Comparison of ENCODE assay signal across 9 cellular contexts in genomic region chr5:173613433-173614144, GRCh38. TPM values are rescaled to one million over a fixed set of nuclear protein-coding genes. Genes with fewer than 3 reads are reported as not detected.
A peak's percentile ranks its signal among the peaks of the same experiment; 100 is the strongest.
DNase-seq lines count a peak whose midpoint lies in the region; ATAC-seq and TF ChIP-seq lines count a peak whose summit lies in the region.
"Had no signal": no experiment of that assay in that cellular context is flagged by ENCODE, and none has a peak within 500 bp of the region (broad histone marks: within the 10 kb centered on the region; RNA-seq: fewer than 3 reads in every experiment).

No MANE protein-coding gene starts in this region.

- no peak for ATAC-seq in CD4-positive, alpha-beta T cell (ENCODE audit: poor library complexity)
- ATAC-seq in GM21717 (IDR thresholded peaks at IDR 0.05; ENCODE audit: unreplicated experiment): no peak

- intact Hi-C loops in CD4-positive, alpha-beta T cell (cut with DNase I, micrococcal nuclease): loop anchor here in 1 of 2 experiments (10.0 kb wide), 2 partner anchors 629 to 919 kb away; partner anchors contain the start of gene ATP6V0E1

- TF ChIP-seq CTCF in CD4-positive, alpha-beta T cell (IDR thresholded peaks at IDR 0.05): no peak
- TF ChIP-seq CTCF in HFF-Myc (IDR thresholded peaks at IDR 0.05; ENCODE audit: low read depth, low read length, missing control alignments) (no peak), brain (conservative IDR thresholded peaks at IDR 0.05) (no peak), nephron progenitor cell (IDR thresholded peaks at IDR 0.05) (no peak), RWPE1 (conservative IDR thresholded peaks at IDR 0.05; ENCODE audit: low read depth) (no peak)

- H3K27me3 Mint-ChIP-seq in CD4-positive, alpha-beta T cell: no peaks in the 10 kb centered on the region
- H3K27me3 Mint-ChIP-seq in brain (peaks cover 6% of the 10 kb centered on the region), nephron progenitor cell (ENCODE audit: low read depth, poor library complexity) (no peaks in the 10 kb centered on the region)

- H3K4me3 Mint-ChIP-seq in CD4-positive, alpha-beta T cell: peak overlapping the region; percentile 95
- H3K4me3 Mint-ChIP-seq in brain: peak overlapping the region; percentile 93 to 100 (median 98)
- H3K4me3 Mint-ChIP-seq in nephron progenitor cell: peak overlapping the region; percentile 94

- H3K9me3 ChIP-seq in CD4-positive, alpha-beta T cell (ENCODE audit: control insufficient read depth, low read length): no peaks in the 10 kb centered on the region

- DNase-seq in CD4-positive, alpha-beta T cell: no peak
- DNase-seq in HFF-Myc (ENCODE audit: extremely low read depth, low read depth): no peak
- DNase-seq in nephron progenitor cell: no peak
- DNase-seq in hepatic stellate cell (ENCODE audit: low spot score): no peak
- DNase-seq in RWPE1 (ENCODE audit: low spot score): no peak
- DNase-seq: NCI-H2029 treated with DMSO at 0.1 percent for 48 hours; stimulated activated CD4-positive, alpha-beta T cell treated with anti-CD3 and anti-CD28 coated beads, Interleukin-2, amount 100 ng/mL, for 48 hours had no signal

- POLR2A ChIA-PET in CD4-positive, alpha-beta T cell (lab: Charles Lee): no interaction called here
- POLR2A ChIA-PET in RWPE1 (lab: Yijun Ruan, JAX; ENCODE audit: low non-redundant PET): no interaction called here

- H3K9me3 Mint-ChIP-seq in CD4-positive, alpha-beta T cell: no peaks in the 10 kb centered on the region
- H3K9me3 Mint-ChIP-seq in brain (no peaks in the 10 kb centered on the region), nephron progenitor cell (no peaks in the 10 kb centered on the region)

- peak overlapping the region; percentile 16 for H3K27ac Mint-ChIP-seq in CD4-positive, alpha-beta T cell
- peak overlapping the region in 4 of 5 experiments; percentile 49 to 97 (median 72) for H3K27ac Mint-ChIP-seq in brain
- no peak overlapping the region for H3K27ac Mint-ChIP-seq in nephron progenitor cell

- CTCF ChIA-PET in CD4-positive, alpha-beta T cell (lab: Charles Lee): no interaction called here
- CTCF ChIA-PET in RWPE1 (lab: Yijun Ruan, JAX): no interaction called here

- peaks cover 61% of the 10 kb centered on the region for H3K36me3 Mint-ChIP-seq in CD4-positive, alpha-beta T cell (ENCODE audit: low read depth)
- H3K36me3 Mint-ChIP-seq in brain (peaks cover 49% of the 10 kb centered on the region), nephron progenitor cell (ENCODE audit: low read depth) (peaks cover 35% of the 10 kb centered on the region)

- peak overlapping the region; percentile 73 for H3K4me3 ChIP-seq in HFF-Myc (replicated peaks; ENCODE audit: low read depth, low read length)

- H3K27ac ChIP-seq in CD4-positive, alpha-beta T cell (ENCODE audit: low read depth, low read length): no peak overlapping the region
- no peak overlapping the region for H3K27ac ChIP-seq in RWPE1

- peaks cover 45% of the 10 kb centered on the region for H3K4me1 Mint-ChIP-seq in CD4-positive, alpha-beta T cell (ENCODE audit: low read depth)
- H3K4me1 Mint-ChIP-seq in brain (peaks cover 75% of the 10 kb centered on the region), nephron progenitor cell (peaks cover 58% of the 10 kb centered on the region)

- no peaks in the 10 kb centered on the region for H3K27me3 ChIP-seq in CD4-positive, alpha-beta T cell (ENCODE audit: control insufficient read depth, insufficient read depth, low read length)

RNA-seq across cellular contexts. Expression of gene BOD1, which starts 2.9 kb away (rescaled TPM):
- total RNA-seq in CD4-positive, alpha-beta T cell: 10 to 100 TPM; 20.6 to 20.9 TPM
- 60.0 TPM for polyA plus RNA-seq in brain (ENCODE audit: insufficient read depth, low read depth, low replicate concordance)
